In genomic region chr7:44087914-44088838, GRCh38 we compare ENCODE assay signal across 9 cellular contexts. TPM values are rescaled to one million over a fixed set of nuclear protein-coding genes. Genes with fewer than 3 reads are reported as not detected.
DNase-seq lines count a peak whose midpoint lies in the region; ATAC-seq and TF ChIP-seq lines count a peak whose summit lies in the region.
"Had no signal": no experiment of that assay in that cellular context is flagged by ENCODE, and none has a peak within 500 bp of the region (broad histone marks: within the 10 kb centered on the region; RNA-seq: fewer than 3 reads in every experiment).

No MANE protein-coding gene starts in this region.

- intact Hi-C loops in ovary (cut with DNase I): no loop called here

- no peak overlapping the region for H3K9ac ChIP-seq in duodenal mucosa (ENCODE audit: low read depth in 1 of 2, low read length in 2 of 2)

- WGBS in ovary, 3 donors: 5 to 8% (median 6%) methylated on average over 20 of the region's 20 CpGs

- ATAC-seq in HG03354 (IDR thresholded peaks at IDR 0.05; ENCODE audit: poor library complexity, severe bottlenecking, unreplicated experiment): no peak
- ATAC-seq: naive thymus-derived CD8-positive, alpha-beta T cell had no signal

- H3K27ac ChIP-seq in duodenal mucosa (ENCODE audit: low read depth, low read length) (peak overlapping the region; percentile 72), ovary (peak overlapping the region; percentile 80 to 92)
- H3K27ac ChIP-seq: HL-60 had no signal

- H3K9me3 ChIP-seq in duodenal mucosa (ENCODE audit: control insufficient read depth in 1 of 2, low read length in 2 of 2) (no peaks in the 10 kb centered on the region), ovary (no peaks in the 10 kb centered on the region)

- no peak overlapping the region for H3K4me3 ChIP-seq in duodenal mucosa (ENCODE audit: low read depth in 1 of 2, low read length in 2 of 2)
- H3K4me3 ChIP-seq in ovary: no peak overlapping the region

- H3K36me3 ChIP-seq in duodenal mucosa (ENCODE audit: control insufficient read depth in 1 of 2, insufficient read depth in 2 of 2, low read length in 2 of 2): no peaks in the 10 kb centered on the region
- no peaks in the 10 kb centered on the region for H3K36me3 ChIP-seq in ovary

- DNase-seq in HCEC 1CT: peak; percentile 93
- DNase-seq in ovary: peak; percentile 80 to 90 (median 86)
- DNase-seq in NCI-H526 (lab: John Stamatoyannopoulos, UW): no peak
- DNase-seq in NCI-H1930 (lab: John Stamatoyannopoulos, UW): no peak
- DNase-seq: activated CD8-positive, alpha-beta memory T cell treated with anti-CD3 and anti-CD28 coated beads for 24 hours; naive thymus-derived CD8-positive, alpha-beta T cell had no signal

- H3K27me3 ChIP-seq in duodenal mucosa (ENCODE audit: control insufficient read depth in 1 of 2, insufficient read depth in 2 of 2, low read length in 2 of 2) (no peaks in the 10 kb centered on the region), ovary (no peaks in the 10 kb centered on the region)

- H3K4me1 ChIP-seq in duodenal mucosa (ENCODE audit: control insufficient read depth in 1 of 2, insufficient read depth in 2 of 2, low read length in 2 of 2) (peaks cover 4 to 5% of the 10 kb centered on the region in 2 donors), ovary (ENCODE audit: insufficient read depth) (peaks cover 24% of the 10 kb centered on the region)

- TF ChIP-seq CTCF in ovary (IDR thresholded peaks at IDR 0.05): no peak

- no peak for TF ChIP-seq POLR2A in ovary (IDR thresholded peaks at IDR 0.05)

- no peak for TF ChIP-seq EP300 in ovary (IDR thresholded peaks at IDR 0.05)

RNA-seq across cellular contexts. Expression of gene POLM, which starts 5.8 kb away (rescaled TPM):
- 10 to 100 TPM; 20.9 to 37.3 (median 30.2) TPM for total RNA-seq in ovary
- polyA plus RNA-seq in ovary: 10 to 100 TPM in 1 of 2 donors, 1 to 10 TPM in 1; 5.1 to 24.7 TPM

RNA-seq across cellular contexts. Expression of gene AEBP1, which starts 16.0 kb away (rescaled TPM):
- total RNA-seq in ovary: 100 to 1,000 TPM; 137 to 563 (median 327) TPM
- 100 to 1,000 TPM; 240 to 283 TPM for polyA plus RNA-seq in ovary

RNA-seq across cellular contexts. Expression of gene PGAM2, which starts 22.8 kb away (rescaled TPM):
- 1 to 10 TPM in 4 of 7 donors, under 1 TPM in 1, not detected in 2; 0.72 to 3.2 (median 1.9) TPM for total RNA-seq in ovary
- polyA plus RNA-seq in ovary: 1 to 10 TPM in 1 of 2 donors, under 1 TPM in 1; 0.40 to 1.7 TPM
- polyA plus RNA-seq: naive thymus-derived CD8-positive, alpha-beta T cell had no signal

RNA-seq across cellular contexts. Expression of gene POLD2, which starts 35.2 kb away (rescaled TPM):
- total RNA-seq in ovary: 100 to 1,000 TPM in 2 of 7 donors, 10 to 100 TPM in 5; 42.4 to 118 (median 76.9) TPM
- polyA plus RNA-seq in ovary: 10 to 100 TPM; 35.3 to 63.5 TPM

RNA-seq across cellular contexts. Expression of gene DBNL, which starts 43.7 kb away (rescaled TPM):
- total RNA-seq in ovary: 10 to 100 TPM; 56.3 to 91.1 (median 70.2) TPM
- 10 to 100 TPM; 22.0 to 57.7 TPM for polyA plus RNA-seq in ovary

Comparison
In these comparisons a context has a peak if more than half of its experiments do, and no peak if none do; other contexts are left out.
1. DNase-seq: peak in HCEC 1CT (single experiment) and ovary (5 of 5); none in NCI-H526 (0 of 2) and NCI-H1930 (0 of 2).